Comparison of ENCODE assay signal across 17 cellular contexts in genomic region chr11:44464741-44465140, GRCh38.
DNase-seq lines count a peak whose midpoint lies in the region; ATAC-seq, FAIRE-seq and TF ChIP-seq lines count a peak whose summit lies in the region.
"Had no signal": no experiment of that assay in that cellular context is flagged by ENCODE, and none has a peak within 500 bp of the region (broad histone marks: within the 10 kb centered on the region; RNA-seq: fewer than 3 reads in every experiment).

No MANE protein-coding gene starts in this region.

- H3K79me2 ChIP-seq in OCI-LY3 (ENCODE audit: low read length) (no peaks in the 10 kb centered on the region), endothelial cell of umbilical vein (ENCODE audit: control insufficient read depth, insufficient read depth, low read length) (no peaks in the 10 kb centered on the region)

- H3K27me3 ChIP-seq in OCI-LY3 (ENCODE audit: low read depth, low read length), result no peaks in the 10 kb centered on the region
- no peaks in the 10 kb centered on the region for H3K27me3 ChIP-seq in endothelial cell of umbilical vein (ENCODE audit: control insufficient read depth in 2 of 2, insufficient read depth in 2 of 2, low read length in 2 of 2)
- H3K27me3 ChIP-seq: right atrium auricular region, testis had no signal

- peak; percentile 40 for DNase-seq in ACHN
- peak; percentile 7 for DNase-seq in GM12865 (ENCODE audit: low read depth)
- DNase-seq in endothelial cell of umbilical vein (ENCODE audit: low read depth, low spot score), result no peak
- no peak for DNase-seq in AML-193 (lab: John Stamatoyannopoulos, UW)
- DNase-seq in NCI-H1694 treated with DMSO at 0.1 percent for 48 hours (lab: John Stamatoyannopoulos, UW), result no peak
- DNase-seq: activated gamma-delta T cell; lower lobe of right lung; NCI-H524 treated with DMSO at 0.1 percent for 48 hours; stimulated activated CD4-positive, alpha-beta T cell treated with anti-CD3 and anti-CD28 coated beads, Interleukin-1b, Interleukin-23, amount 100 ng/mL, for 48 hours; testis had no signal

- H4K20me1 ChIP-seq in OCI-LY3 (ENCODE audit: insufficient read depth, low read length), result no peaks in the 10 kb centered on the region
- H4K20me1 ChIP-seq in endothelial cell of umbilical vein (replicated peaks; ENCODE audit: control insufficient read depth, extremely low read depth, insufficient read depth, low read length), result no peaks in the 10 kb centered on the region

- H2AFZ ChIP-seq in OCI-LY3 (ENCODE audit: low read depth, low read length) (no peak overlapping the region), endothelial cell of umbilical vein (ENCODE audit: low read depth, low read length) (no peak overlapping the region)

- in situ Hi-C loops in ACHN (cut with HindIII; ENCODE audit: low pct_ligation_motif_present, low pct_unique_long_range_greater_than_20kb, low sequenced_read_pairs), result no loop called here

- H3K36me3 ChIP-seq in OCI-LY3 (replicated peaks; ENCODE audit: low read depth, low read length) (no peaks in the 10 kb centered on the region), endothelial cell of umbilical vein (ENCODE audit: control insufficient read depth in 2 of 2, extremely low read depth in 1 of 2, insufficient read depth in 2 of 2, low read length in 2 of 2) (no peaks in the 10 kb centered on the region)
- H3K36me3 ChIP-seq: lower lobe of right lung, right atrium auricular region, SJSA1 had no signal

- H3K9me1 ChIP-seq in endothelial cell of umbilical vein (replicated peaks; ENCODE audit: control insufficient read depth, extremely low read depth, insufficient read depth, low read length), result no peaks in the 10 kb centered on the region

- dilution Hi-C loops in endothelial cell of umbilical vein (cut with MboI; ENCODE audit: extremely low pct_ligation_motif_present, low sequenced_read_pairs), result no loop called here

- POLR2A ChIA-PET in endothelial cell of umbilical vein (lab: Charles Lee), result no interaction called here

- H3K4me2 ChIP-seq in OCI-LY3 (ENCODE audit: low read length) (no peak overlapping the region), endothelial cell of umbilical vein (ENCODE audit: insufficient read depth, low read length) (no peak overlapping the region)

- H3K27ac ChIP-seq in OCI-LY3 (ENCODE audit: low read length), result no peak overlapping the region
- no peak overlapping the region for H3K27ac ChIP-seq in endothelial cell of umbilical vein (ENCODE audit: insufficient read depth, low read depth, low read length)
- H3K27ac ChIP-seq: lower lobe of right lung, right atrium auricular region, SJSA1, testis had no signal

- TF ChIP-seq CTCF in GM12865 (IDR thresholded peaks at IDR 0.05; ENCODE audit: insufficient read depth, low read depth, low read length, missing control alignments) (no peak), OCI-LY3 (IDR thresholded peaks at IDR 0.05; ENCODE audit: low read depth, low read length) (peak; percentile 36; the same call in 1 of the 2 replicates), endothelial cell of umbilical vein (IDR thresholded peaks at IDR 0.05; ENCODE audit: extremely low read depth in 1 of 2, insufficient read depth in 1 of 2, low read depth in 1 of 2, low read length in 2 of 2) (no peak)

- ATAC-seq in HG02973 (IDR thresholded peaks at IDR 0.05; ENCODE audit: unreplicated experiment) (no peak), HG02840 (IDR thresholded peaks at IDR 0.05; ENCODE audit: low FRiP score, unreplicated experiment) (no peak)
- ATAC-seq: lower lobe of right lung had no signal

- no TSS peak for BruUV-seq in endothelial cell of umbilical vein (replicated peaks; lab: Mats Ljungman, UMichigan)

- H3K4me3 ChIP-seq in GM12865 (ENCODE audit: low read depth, low read length) (no peak overlapping the region), OCI-LY3 (ENCODE audit: low read length) (no peak overlapping the region), endothelial cell of umbilical vein (replicated peaks in 1 of 3; ENCODE audit: insufficient read depth in 1 of 3, low read depth in 1 of 3, low read length in 3 of 3) (no peak overlapping the region)
- H3K4me3 ChIP-seq: lower lobe of right lung, right atrium auricular region, SJSA1, testis had no signal

- CTCF ChIA-PET in endothelial cell of umbilical vein (lab: Charles Lee), result no interaction called here

- H3K9me3 ChIP-seq in OCI-LY3 (ENCODE audit: insufficient read depth, low read length), result no peaks in the 10 kb centered on the region
- no peaks in the 10 kb centered on the region for H3K9me3 ChIP-seq in endothelial cell of umbilical vein (replicated peaks; ENCODE audit: control insufficient read depth, insufficient read depth, low read length)
- H3K9me3 ChIP-seq: lower lobe of right lung, right atrium auricular region, testis had no signal

- TF ChIP-seq POLR2A in endothelial cell of umbilical vein (IDR thresholded peaks at IDR 0.05; ENCODE audit: low read depth, low read length), result no peak

- H3K9ac ChIP-seq in OCI-LY3 (ENCODE audit: low read length) (no peak overlapping the region), endothelial cell of umbilical vein (replicated peaks; ENCODE audit: extremely low read depth, insufficient read depth, low read length) (no peak overlapping the region)

- intact Hi-C loops in endothelial cell of umbilical vein (cut with micrococcal nuclease), result no loop called here

- H3K4me1 ChIP-seq in OCI-LY3 (ENCODE audit: low read length) (no peaks in the 10 kb centered on the region), endothelial cell of umbilical vein (ENCODE audit: control insufficient read depth, extremely low read depth, insufficient read depth, low read length) (no peaks in the 10 kb centered on the region)
- H3K4me1 ChIP-seq: lower lobe of right lung, SJSA1, testis had no signal

- FAIRE-seq in endothelial cell of umbilical vein (lab: Jason Lieb, UNC), result peak; percentile 15
- FAIRE-seq: astrocyte, GM19239 had no signal

TF ChIP-seq in endothelial cell of umbilical vein, 7 proteins besides CTCF, POLR2A, EP300 and RAD21:
- no peak for TF ChIP-seq POLR2AphosphoS5 (IDR thresholded peaks at IDR 0.05; ENCODE audit: insufficient read depth, low read depth, low read length)
- TF ChIP-seq JUN (IDR thresholded peaks at IDR 0.05; ENCODE audit: borderline replicate concordance, insufficient read depth, insufficient read length, low read depth), result no peak
- no peak for TF ChIP-seq MAX (IDR thresholded peaks at IDR 0.05; ENCODE audit: insufficient read depth, insufficient read length)
- TF ChIP-seq GATA2 (IDR thresholded peaks at IDR 0.05; ENCODE audit: insufficient read depth, insufficient read length, low read depth, low read length), result no peak
- no peak for TF ChIP-seq FOS (IDR thresholded peaks at IDR 0.05; ENCODE audit: borderline replicate concordance, insufficient read depth, low read length)
- TF ChIP-seq EZH2 (IDR thresholded peaks at IDR 0.05; ENCODE audit: borderline replicate concordance, low read depth, low read length, severe bottlenecking), result no peak
- TF ChIP-seq MYC (IDR thresholded peaks at IDR 0.05; ENCODE audit: low read depth, low read length), result no peak

Comparison
In these comparisons a context has a peak if more than half of its experiments do, and no peak if none do; other contexts are left out.
1. DNase-seq: peak in ACHN (single experiment) and GM12865 (single experiment); none in endothelial cell of umbilical vein (single experiment), AML-193 (0 of 2) and NCI-H1694 treated with DMSO at 0.1 percent for 48 hours (single experiment).